23 cellular contexts compared by ENCODE assay signal in genomic region chr10:31468536-31468859, GRCh38.
"Had no signal": no experiment of that assay in that cellular context is flagged by ENCODE, and none has a peak within 500 bp of the region (broad histone marks: within the 10 kb centered on the region; RNA-seq: fewer than 3 reads in every experiment).

No MANE protein-coding gene starts in this region.

- H3K27ac ChIP-seq: dorsolateral prefrontal cortex, esophagus muscularis mucosa, foreskin keratinocyte, gastroesophageal sphincter, heart left ventricle, hepatocyte, neutrophil, pancreas, right lobe of liver, suprapubic skin, transverse colon, vagina had no signal

- H3K27me3 Mint-ChIP-seq: memory B cell; naive B cell; natural killer cell treated with Interleukin-12 subunit alpha and Interleukin-12 subunit beta and Interleukin-15 and Interleukin-18, amount 100 ng/mL, for 72 hours; progenitor cell of endocrine pancreas; stimulated activated naive CD8-positive, alpha-beta T cell treated with anti-CD3 and anti-CD28 coated beads, Interleukin-15, amount 100 ng/mL, for 72 hours had no signal

- H3K27me3 ChIP-seq: dorsolateral prefrontal cortex, esophagus muscularis mucosa, foreskin keratinocyte, gastroesophageal sphincter, heart left ventricle, hepatocyte, neutrophil, pancreas, right lobe of liver, suprapubic skin, transverse colon, vagina had no signal

- ATAC-seq: gastroesophageal sphincter had no signal

- H3K27ac Mint-ChIP-seq: memory B cell; natural killer cell treated with Interleukin-12 subunit alpha and Interleukin-12 subunit beta and Interleukin-15 and Interleukin-18, amount 100 ng/mL, for 72 hours; progenitor cell of endocrine pancreas; stimulated activated naive CD8-positive, alpha-beta T cell treated with anti-CD3 and anti-CD28 coated beads, Interleukin-15, amount 100 ng/mL, for 72 hours had no signal

- H3K36me3 ChIP-seq: pancreas, right lobe of liver had no signal

- H3K9me3 ChIP-seq: mucosa of descending colon, right lobe of liver, suprapubic skin had no signal

- H3K4me1 ChIP-seq: esophagus muscularis mucosa, foreskin keratinocyte, gastroesophageal sphincter, pancreas, suprapubic skin, transverse colon, vagina had no signal

- H3K4me1 Mint-ChIP-seq: memory B cell; neural crest cell; stimulated activated naive CD8-positive, alpha-beta T cell treated with anti-CD3 and anti-CD28 coated beads, Interleukin-15, amount 100 ng/mL, for 72 hours had no signal

- H3K4me3 ChIP-seq: dorsolateral prefrontal cortex, esophagus muscularis mucosa, gastroesophageal sphincter, heart left ventricle, hepatocyte, lung, mucosa of descending colon, pancreas, right lobe of liver, suprapubic skin, transverse colon, vagina had no signal

- H3K4me3 Mint-ChIP-seq: memory B cell; naive B cell; natural killer cell treated with Interleukin-12 subunit alpha and Interleukin-12 subunit beta and Interleukin-15 and Interleukin-18, amount 100 ng/mL, for 72 hours; neural crest cell; stimulated activated naive CD8-positive, alpha-beta T cell treated with anti-CD3 and anti-CD28 coated beads, Interleukin-15, amount 100 ng/mL, for 72 hours had no signal

- DNase-seq: dorsolateral prefrontal cortex; effector CD4-positive, alpha-beta T cell; naive B cell; stimulated activated CD4-positive, alpha-beta T cell treated with anti-CD3 and anti-CD28 coated beads, Interleukin-2, amount 100 ng/mL, for 48 hours; stimulated activated naive CD4-positive, alpha-beta T cell had no signal
